ENCODE assay signal across 7 cellular contexts in the genomic region with DNA sequence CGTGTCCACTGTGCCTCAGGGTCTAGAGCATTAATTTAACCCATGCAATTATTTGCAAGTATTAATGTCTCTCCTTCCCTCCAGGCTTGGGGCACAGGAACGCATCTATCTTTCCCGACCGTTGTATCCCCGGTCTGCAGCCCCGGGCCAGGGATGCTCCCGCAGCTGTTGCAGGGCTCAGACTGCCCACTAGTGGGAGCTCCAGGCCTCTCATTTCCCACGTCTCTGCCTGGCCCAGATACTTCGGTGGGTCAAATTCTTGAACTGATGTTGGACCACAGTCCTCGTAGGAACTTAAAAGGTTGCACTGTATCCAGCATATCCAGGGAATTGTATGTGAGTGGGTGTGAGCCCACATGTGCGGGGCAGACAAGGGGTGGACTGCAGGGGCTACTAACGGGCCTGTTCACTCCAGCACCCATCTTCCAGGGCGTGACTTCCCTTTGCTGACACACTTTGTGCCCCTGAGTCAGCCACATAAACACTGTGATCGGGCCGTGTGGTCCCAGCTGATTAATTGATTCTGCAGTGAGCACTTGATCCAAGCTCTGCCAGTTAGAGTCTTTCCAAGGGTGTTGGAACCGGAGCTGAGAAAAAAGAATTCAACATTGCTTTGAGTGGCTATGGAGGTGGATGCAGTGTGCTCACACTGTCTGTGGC.
DNase-seq lines count a peak whose midpoint lies in the region; ATAC-seq and TF ChIP-seq lines count a peak whose summit lies in the region.

No MANE protein-coding gene starts in this region.

- ATAC-seq in GM18868 (IDR thresholded peaks at IDR 0.05; ENCODE audit: unreplicated experiment) = no peak

- DNase-seq in NB4 (ENCODE audit: low read depth) (peak; percentile 47), germinal center (ENCODE audit: low spot score) (peak; percentile 67), islet precursor cell (no peak)
- peak; percentile 43 for DNase-seq in activated CD8-positive, alpha-beta memory T cell treated with anti-CD3 and anti-CD28 coated beads, Interleukin-2, amount 50 U/mL, for 4 hours
- peak in 2 of 3 experiments; percentile 9 to 12 for DNase-seq in stimulated activated CD4-positive, alpha-beta T cell treated with anti-CD3 and anti-CD28 coated beads, TNF-alpha, amount 100 ng/mL, for 4 hours (ENCODE audit: low read depth in 3 of 3)

- no peak overlapping the region for H3K4me3 ChIP-seq in NB4 (ENCODE audit: low read depth, low read length)

- TF ChIP-seq POLR2A in NB4 (IDR thresholded peaks at IDR 0.05; ENCODE audit: extremely low read depth, insufficient read length) = no peak

- TF ChIP-seq CTCF in GM12873 (IDR thresholded peaks at IDR 0.05; ENCODE audit: insufficient read depth, low read depth, low read length, missing control alignments) (peak; percentile 89), NB4 (IDR thresholded peaks at IDR 0.05; ENCODE audit: low read depth, low read length) (peak; percentile 91)
